ENCODE assay signal across 9 cellular contexts in genomic region chr19:18425515-18426415, GRCh38. TPM values are rescaled to one million over a fixed set of nuclear protein-coding genes. Genes with fewer than 3 reads are reported as not detected.
DNase-seq lines count a peak whose midpoint lies in the region; ATAC-seq and TF ChIP-seq lines count a peak whose summit lies in the region.
"Had no signal": no experiment of that assay in that cellular context is flagged by ENCODE, and none has a peak within 500 bp of the region (broad histone marks: within the 10 kb centered on the region; RNA-seq: fewer than 3 reads in every experiment).

No MANE protein-coding gene starts in this region.

- DNase-seq in T-helper 2 cell treated with Interferon-gamma antibody and Interleukin-4, amounts not matched to agents 5 μg/mL and 100 μg/mL, for 36 hours (ENCODE audit: low spot score): no peak
- no peak for DNase-seq in T-helper 2 cell
- peak; percentile 44 for DNase-seq in amniotic stem cell (lab: John Stamatoyannopoulos, UW)
- peak; percentile 81 for DNase-seq in right atrium auricular region (ENCODE audit: low spot score)
- peak; percentile 70 to 89 for DNase-seq in tibial artery
- no peak for DNase-seq in HuH-7 (ENCODE audit: low spot score)

- H3K4me1 Mint-ChIP-seq in T-helper 2 cell treated with Interferon-gamma antibody and Interleukin-4, amounts not matched to agents 5 μg/mL and 100 μg/mL, for 36 hours (ENCODE audit: low read depth): peaks cover 43% of the 10 kb centered on the region

- TF ChIP-seq CTCF in right atrium auricular region (IDR thresholded peaks at IDR 0.05) (no peak), tibial artery (IDR thresholded peaks at IDR 0.05) (peak; percentile 19 to 24)

- peaks cover 16% of the 10 kb centered on the region for H3K36me3 Mint-ChIP-seq in T-helper 2 cell treated with Interferon-gamma antibody and Interleukin-4, amounts not matched to agents 5 μg/mL and 100 μg/mL, for 36 hours (ENCODE audit: low read depth)

- H3K27ac ChIP-seq in right atrium auricular region (peak overlapping the region; percentile 76 to 77), tibial artery (peak overlapping the region; percentile 59 to 82)

- H3K27ac Mint-ChIP-seq in T-helper 2 cell treated with Interferon-gamma antibody and Interleukin-4, amounts not matched to agents 5 μg/mL and 100 μg/mL, for 36 hours: peak overlapping the region; percentile 58

- H3K9me3 Mint-ChIP-seq in T-helper 2 cell treated with Interferon-gamma antibody and Interleukin-4, amounts not matched to agents 5 μg/mL and 100 μg/mL, for 36 hours: no peaks in the 10 kb centered on the region

- no peak for ATAC-seq in HG02981 (IDR thresholded peaks at IDR 0.05; ENCODE audit: unreplicated experiment)
- no peak for ATAC-seq in GM18867 (IDR thresholded peaks at IDR 0.05; ENCODE audit: unreplicated experiment)

- H3K36me3 ChIP-seq in right atrium auricular region: no peaks in the 10 kb centered on the region
- H3K36me3 ChIP-seq in tibial artery: peaks cover 0 to 12% (median 0%) of the 10 kb centered on the region in 3 donors

- intact Hi-C loops in tibial artery (cut with DNase I; ENCODE audit: low total_unique reads): no loop called here

- H3K9me3 ChIP-seq in right atrium auricular region: no peaks in the 10 kb centered on the region
- H3K9me3 ChIP-seq in tibial artery: no peaks in the 10 kb centered on the region

- H3K4me1 ChIP-seq in right atrium auricular region: peaks cover 0 to 82% of the 10 kb centered on the region in 2 donors
- H3K4me1 ChIP-seq in tibial artery: peaks cover 2 to 58% (median 46%) of the 10 kb centered on the region in 4 donors

- H3K4me3 Mint-ChIP-seq in T-helper 2 cell treated with Interferon-gamma antibody and Interleukin-4, amounts not matched to agents 5 μg/mL and 100 μg/mL, for 36 hours: peak overlapping the region; percentile 29

- H3K27me3 ChIP-seq in right atrium auricular region (no peaks in the 10 kb centered on the region), tibial artery (peaks cover 0 to under 1% of the 10 kb centered on the region in 2 donors)

- H3K4me3 ChIP-seq in right atrium auricular region: no peak overlapping the region
- H3K4me3 ChIP-seq in tibial artery: no peak overlapping the region

- no peaks in the 10 kb centered on the region for H3K27me3 Mint-ChIP-seq in T-helper 2 cell treated with Interferon-gamma antibody and Interleukin-4, amounts not matched to agents 5 μg/mL and 100 μg/mL, for 36 hours (ENCODE audit: low read depth)

RNA-seq across cellular contexts. Expression of gene SSBP4, which starts 6.6 kb away (rescaled TPM):
- 10 to 100 TPM; 31.7 to 59.5 TPM for total RNA-seq in right atrium auricular region

RNA-seq across cellular contexts. Expression of gene ISYNA1, which starts 12.2 kb away (rescaled TPM):
- total RNA-seq in right atrium auricular region: 10 to 100 TPM; 24.1 to 49.4 TPM

RNA-seq across cellular contexts. Expression of gene LRRC25, which starts 28.3 kb away (rescaled TPM):
- 1 to 10 TPM; 2.6 to 6.8 TPM for total RNA-seq in right atrium auricular region
- total RNA-seq: glomerular endothelial cell had no signal

RNA-seq across cellular contexts. Expression of gene GDF15, which starts 39.8 kb away (rescaled TPM):
- 1 to 10 TPM; 1.1 to 2.7 TPM for total RNA-seq in right atrium auricular region

Comparison
In these comparisons a context has a peak if more than half of its experiments do, and no peak if none do; other contexts are left out.
1. DNase-seq: peak in amniotic stem cell (single experiment), right atrium auricular region (single experiment) and tibial artery (2 of 2); none in T-helper 2 cell treated with Interferon-gamma antibody and Interleukin-4, amounts not matched to agents 5 μg/mL and 100 μg/mL, for 36 hours (single experiment), T-helper 2 cell (0 of 5) and HuH-7 (single experiment).
2. CTCF ChIP-seq: peak in tibial artery (2 of 2); none in right atrium auricular region (0 of 2).